In the genomic region with DNA sequence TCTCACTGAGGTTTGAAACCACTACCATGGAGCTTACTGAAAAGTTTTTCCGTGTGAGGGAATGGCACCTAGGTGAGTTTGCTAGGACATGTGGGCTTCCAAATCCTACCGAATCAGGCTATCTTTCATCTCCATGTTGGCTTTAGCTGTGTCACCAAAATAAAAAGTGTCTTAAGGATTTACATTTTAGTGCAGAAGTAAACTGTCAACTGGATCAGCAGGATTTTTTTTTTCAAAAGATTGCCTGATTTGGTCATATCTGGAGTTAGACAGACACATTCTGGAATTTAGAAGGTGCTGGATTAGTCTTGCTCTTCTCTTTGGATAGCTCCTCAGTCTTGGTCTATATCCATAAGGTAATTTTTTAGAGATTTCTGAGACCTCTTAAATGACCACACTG, we compare ENCODE assay signal across 18 cellular contexts. TPM values are rescaled to one million over a fixed set of nuclear protein-coding genes. Genes with fewer than 3 reads are reported as not detected.
DNase-seq lines count a peak whose midpoint lies in the region; ATAC-seq, FAIRE-seq and TF ChIP-seq lines count a peak whose summit lies in the region.
"Had no signal": no experiment of that assay in that cellular context is flagged by ENCODE, and none has a peak within 500 bp of the region (broad histone marks: within the 10 kb centered on the region; RNA-seq: fewer than 3 reads in every experiment).

No MANE protein-coding gene starts in this region.

- H3K36me3 ChIP-seq in ascending aorta (no peaks in the 10 kb centered on the region), smooth muscle cell (ENCODE audit: low read depth) (no peaks in the 10 kb centered on the region), adrenal gland (replicated peaks in 1 of 2) (no peaks in the 10 kb centered on the region), gastroesophageal sphincter (no peaks in the 10 kb centered on the region)

- peak; percentile 36 for FAIRE-seq in GM12892 (lab: Jason Lieb, UNC)

- no peak overlapping the region for H3K9ac ChIP-seq in smooth muscle cell (ENCODE audit: low read depth)

- H3K4me2 ChIP-seq in smooth muscle cell: peak overlapping the region; percentile 28

- H3K9me3 ChIP-seq in ascending aorta: no peaks in the 10 kb centered on the region
- H3K9me3 ChIP-seq in smooth muscle cell (replicated peaks; ENCODE audit: low read depth): no peaks in the 10 kb centered on the region
- H3K9me3 ChIP-seq in adrenal gland (replicated peaks in 1 of 3): no peaks in the 10 kb centered on the region
- no peaks in the 10 kb centered on the region for H3K9me3 ChIP-seq in gastroesophageal sphincter

- peaks cover 78% of the 10 kb centered on the region for H3K36me3 Mint-ChIP-seq in activated T-cell treated with anti-CD3 and anti-CD28 coated beads, Interleukin-2, amount 50 U/mL, for 24 hours (ENCODE audit: low read depth)

- peak overlapping the region; percentile 26 for H3K27ac Mint-ChIP-seq in activated T-cell treated with anti-CD3 and anti-CD28 coated beads, Interleukin-2, amount 50 U/mL, for 24 hours
- H3K27ac Mint-ChIP-seq: H9 had no signal

- TF ChIP-seq EP300 in gastroesophageal sphincter (IDR thresholded peaks at IDR 0.05): no peak

- TF ChIP-seq CTCF in ascending aorta (IDR thresholded peaks at IDR 0.05) (no peak), smooth muscle cell (IDR thresholded peaks at IDR 0.05; ENCODE audit: borderline replicate concordance, insufficient read depth, poor library complexity, severe bottlenecking) (no peak), adrenal gland (IDR thresholded peaks at IDR 0.05) (no peak), gastroesophageal sphincter (IDR thresholded peaks at IDR 0.05) (no peak)

- peaks cover 26% of the 10 kb centered on the region for H3F3A ChIP-seq in smooth muscle cell (ENCODE audit: low read depth)

- H3K27me3 Mint-ChIP-seq in activated T-cell treated with anti-CD3 and anti-CD28 coated beads, Interleukin-2, amount 50 U/mL, for 24 hours: no peaks in the 10 kb centered on the region

- peaks cover 65% of the 10 kb centered on the region for H3K4me1 Mint-ChIP-seq in activated T-cell treated with anti-CD3 and anti-CD28 coated beads, Interleukin-2, amount 50 U/mL, for 24 hours (ENCODE audit: low read depth)

- no peak overlapping the region for H2AFZ ChIP-seq in smooth muscle cell (ENCODE audit: low read depth)

- DNase-seq in activated T-cell treated with anti-CD3 and anti-CD28 coated beads, Interleukin-2, amount 50 U/mL, for 24 hours: no peak
- no peak for DNase-seq in activated T-cell treated with anti-CD3 and anti-CD28 coated beads, Interleukin-2, amount 50 U/mL, for 1 hour
- DNase-seq in GM12892 (ENCODE audit: insufficient read length): no peak
- DNase-seq in ascending aorta (ENCODE audit: low spot score in 2 of 2): no peak
- no peak for DNase-seq in smooth muscle cell (lab: John Stamatoyannopoulos, UW; ENCODE audit: unreplicated experiment)
- DNase-seq in adrenal gland: no peak
- DNase-seq in kidney glomerular epithelial cell (lab: John Stamatoyannopoulos, UW): no peak
- DNase-seq: AML-193; CD8-positive, alpha-beta memory T cell; DMS 273 treated with DMSO at 0.1 percent for 48 hours; EL; H9; NCI-H1930; NCI-H2171; NCI-H510A; NCI-H82; SIG-M5 had no signal

- H3K9me3 Mint-ChIP-seq in activated T-cell treated with anti-CD3 and anti-CD28 coated beads, Interleukin-2, amount 50 U/mL, for 24 hours: peaks cover 2% of the 10 kb centered on the region
- H3K9me3 Mint-ChIP-seq: CD8-positive, alpha-beta memory T cell; H9 had no signal

- H3K4me1 ChIP-seq in ascending aorta (peaks cover 0 to 4% of the 10 kb centered on the region in 2 donors), smooth muscle cell (ENCODE audit: low read depth) (peaks cover 13% of the 10 kb centered on the region), adrenal gland (replicated peaks in 1 of 2) (peaks cover 10 to 35% of the 10 kb centered on the region in 2 donors), gastroesophageal sphincter (peaks cover 6 to 60% (median 8%) of the 10 kb centered on the region in 3 donors)

- H3K27me3 ChIP-seq in ascending aorta: no peaks in the 10 kb centered on the region
- no peaks in the 10 kb centered on the region for H3K27me3 ChIP-seq in smooth muscle cell (ENCODE audit: low read depth)
- no peaks in the 10 kb centered on the region for H3K27me3 ChIP-seq in adrenal gland
- H3K27me3 ChIP-seq in gastroesophageal sphincter: no peaks in the 10 kb centered on the region

- no peak overlapping the region for H3K4me3 Mint-ChIP-seq in activated T-cell treated with anti-CD3 and anti-CD28 coated beads, Interleukin-2, amount 50 U/mL, for 24 hours
- H3K4me3 Mint-ChIP-seq: CD8-positive, alpha-beta memory T cell; H9 had no signal

- TF ChIP-seq POLR2A in GM12892 (IDR thresholded peaks at IDR 0.05; ENCODE audit: low read depth, low read length) (no peak), adrenal gland (IDR thresholded peaks at IDR 0.05) (no peak), gastroesophageal sphincter (IDR thresholded peaks at IDR 0.05) (no peak)

- H3K79me2 ChIP-seq in smooth muscle cell (ENCODE audit: low read depth): peaks cover 84% of the 10 kb centered on the region

- 55% methylated on average over 2 of the region's 2 CpGs for WGBS in smooth muscle cell (ENCODE audit: low lambda C conversion rate)
- 89 to 96% (median 90%) methylated on average over 2 of the region's 2 CpGs for WGBS in adrenal gland, 4 donors
- WGBS in gastroesophageal sphincter (ENCODE audit: low coverage in 1 of 2), 2 donors: 85 to 100% methylated on average over 2 of the region's 2 CpGs

- H4K20me1 ChIP-seq in smooth muscle cell (ENCODE audit: low read depth): peaks cover 71% of the 10 kb centered on the region

- intact Hi-C loops in ascending aorta (cut with DNase I) (loop anchor here (10.0 kb wide), 1 partner anchor 962 kb away; a partner anchor contains a TSS), adrenal gland (cut with DNase I) (loop anchor here in 1 of 2 donors (10.0 kb wide), 1 partner anchor 338 kb away; no protein-coding TSS in a partner anchor)

- no peak overlapping the region for H3K4me3 ChIP-seq in ascending aorta
- peak overlapping the region; percentile 4 for H3K4me3 ChIP-seq in smooth muscle cell
- H3K4me3 ChIP-seq in adrenal gland: no peak overlapping the region
- no peak overlapping the region for H3K4me3 ChIP-seq in gastroesophageal sphincter

- no peak for ATAC-seq in gastroesophageal sphincter

- peak overlapping the region; percentile 62 to 99 for H3K27ac ChIP-seq in ascending aorta
- peak overlapping the region; percentile 16 for H3K27ac ChIP-seq in smooth muscle cell (ENCODE audit: low read depth)
- peak overlapping the region in 2 of 5 donors; percentile 2 to 51 for H3K27ac ChIP-seq in adrenal gland
- no peak overlapping the region for H3K27ac ChIP-seq in gastroesophageal sphincter

RNA-seq across cellular contexts. Expression of a gene that starts 5.5 kb away (rescaled TPM):
- 15.3 TPM for polyA plus RNA-seq in GM12892 (2012; ENCODE audit: missing spikeins)
- total RNA-seq in ascending aorta: 92.5 TPM
- 67.6 and 69.4 TPM in 2 replicates for total RNA-seq in smooth muscle cell
- polyA plus RNA-seq in smooth muscle cell: 49.0 and 52.7 TPM in 2 replicates
- total RNA-seq in adrenal gland: 10 to 100 TPM in 7 of 8 donors, 1 to 10 TPM in 1; 8.6 to 42.4 (median 30.8) TPM
- polyA plus RNA-seq in adrenal gland: 10 to 100 TPM in 1 of 3 donors, 1 to 10 TPM in 2; 5.7 to 10.7 (median 9.0) TPM
- 10 to 100 TPM; 34.7 to 81.4 (median 62.5) TPM for total RNA-seq in gastroesophageal sphincter

Comparison
In these comparisons a context has a peak if more than half of its experiments do, and no peak if none do; other contexts are left out.
1. H3K27ac ChIP-seq: peak in ascending aorta (2 of 2) and smooth muscle cell (single experiment); none in gastroesophageal sphincter (0 of 4).